In the genomic region with DNA sequence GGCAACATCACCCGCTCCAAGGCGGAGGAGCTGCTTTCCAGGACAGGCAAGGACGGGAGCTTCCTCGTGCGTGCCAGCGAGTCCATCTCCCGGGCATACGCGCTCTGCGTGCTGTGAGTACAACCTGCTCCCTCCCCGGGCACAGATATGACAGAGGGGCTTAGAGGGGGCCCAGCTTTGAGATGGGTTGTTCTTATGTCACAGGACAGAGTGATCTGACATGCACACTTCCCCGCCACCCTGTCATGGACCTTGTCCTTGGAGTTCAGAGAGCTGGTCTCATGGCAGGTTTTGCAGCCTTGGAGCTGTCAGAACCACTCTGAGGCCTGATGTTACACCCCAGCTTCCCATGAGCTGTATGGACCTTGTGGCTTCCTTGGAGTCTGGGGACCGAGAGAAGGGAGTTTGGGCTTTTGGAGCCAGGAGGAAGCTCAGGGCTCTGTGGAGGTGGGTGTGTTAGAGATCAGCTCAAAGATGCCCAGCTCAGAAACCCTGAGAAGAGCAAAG, we compare ENCODE assay signal across 1 cellular context.
TF ChIP-seq lines count a peak whose summit lies in the region.

No MANE protein-coding gene starts in this region.

TF ChIP-seq in HepG2, 621 proteins besides CTCF, POLR2A, EP300 and RAD21 (continued from another document and continues in another):
- TF ChIP-seq ZNF562 (CRISPR knock-in tag; IDR thresholded peaks at IDR 0.05; ENCODE audit: borderline replicate concordance) (no peak), ZNF318 (CRISPR knock-in tag; IDR thresholded peaks at IDR 0.05) (peak; percentile 19; the same call in 1 of the 2 replicates), RBAK (CRISPR knock-in tag; IDR thresholded peaks at IDR 0.05) (no peak), NFKB2 (CRISPR knock-in tag; IDR thresholded peaks at IDR 0.05; ENCODE audit: borderline replicate concordance) (0 out of 2 replicates have a peak, but pooled peaks have one; percentile 24), GABPA (IDR thresholded peaks at IDR 0.05; ENCODE audit: low read depth, low read length) (no peak), GABPA (CRISPR knock-in tag; IDR thresholded peaks at IDR 0.05; ENCODE audit: low read depth) (0 out of 2 replicates have a peak, but pooled peaks have one; percentile 25), ZNF572 (CRISPR knock-in tag; IDR thresholded peaks at IDR 0.05) (no peak), NR2F2 (IDR thresholded peaks at IDR 0.05; ENCODE audit: borderline replicate concordance, low read depth) (no peak), RFXAP (CRISPR knock-in tag; IDR thresholded peaks at IDR 0.05; ENCODE audit: borderline replicate concordance) (no peak), FOXJ3 (CRISPR knock-in tag; IDR thresholded peaks at IDR 0.05; ENCODE audit: borderline replicate concordance) (no peak), ZNF354B (CRISPR knock-in tag; IDR thresholded peaks at IDR 0.05) (no peak), ELF3 (CRISPR knock-in tag; IDR thresholded peaks at IDR 0.05) (peak; percentile 45; the same call in 1 of the 2 replicates), ZNF274 (CRISPR knock-in tag; IDR thresholded peaks at IDR 0.05) (peak; percentile 14; the same call in 1 of the 2 replicates), PPARG (CRISPR knock-in tag; conservative IDR thresholded peaks at IDR 0.05) (no peak), GABPB1 (CRISPR knock-in tag; IDR thresholded peaks at IDR 0.05) (peak; percentile 54; the same call in 1 of the 2 replicates), EZH2 (conservative IDR thresholded peaks at IDR 0.05; ENCODE audit: low read depth, low read length) (no peak), ATAD3A (CRISPR knock-in tag; IDR thresholded peaks at IDR 0.05) (no peak), NBN (conservative IDR thresholded peaks at IDR 0.05) (no peak), THYN1 (CRISPR knock-in tag; IDR thresholded peaks at IDR 0.05; ENCODE audit: borderline replicate concordance, low read depth) (no peak), TIGD3 (CRISPR knock-in tag; IDR thresholded peaks at IDR 0.05; ENCODE audit: borderline replicate concordance) (no peak), ZNF230 (CRISPR knock-in tag; IDR thresholded peaks at IDR 0.05) (no peak), IKZF5 (CRISPR knock-in tag; IDR thresholded peaks at IDR 0.05) (peak; percentile 13; the same call in 1 of the 2 replicates), ZKSCAN1 (IDR thresholded peaks at IDR 0.05; ENCODE audit: low read length) (no peak), CCAR2 (optimal IDR thresholded peaks at IDR 0.05; ENCODE audit: low read depth, low read length) (no peak), ZFP91 (CRISPR knock-in tag; IDR thresholded peaks at IDR 0.05; ENCODE audit: borderline replicate concordance) (0 out of 2 replicates have a peak, but pooled peaks have one; percentile 3), SRSF9 (IDR thresholded peaks at IDR 0.05; ENCODE audit: borderline replicate concordance, insufficient read depth, low read depth, low read length, poor library complexity, severe bottlenecking) (no peak), MTF2 (CRISPR knock-in tag; IDR thresholded peaks at IDR 0.05; ENCODE audit: borderline replicate concordance) (no peak)
- TF ChIP-seq, protein P1, sequence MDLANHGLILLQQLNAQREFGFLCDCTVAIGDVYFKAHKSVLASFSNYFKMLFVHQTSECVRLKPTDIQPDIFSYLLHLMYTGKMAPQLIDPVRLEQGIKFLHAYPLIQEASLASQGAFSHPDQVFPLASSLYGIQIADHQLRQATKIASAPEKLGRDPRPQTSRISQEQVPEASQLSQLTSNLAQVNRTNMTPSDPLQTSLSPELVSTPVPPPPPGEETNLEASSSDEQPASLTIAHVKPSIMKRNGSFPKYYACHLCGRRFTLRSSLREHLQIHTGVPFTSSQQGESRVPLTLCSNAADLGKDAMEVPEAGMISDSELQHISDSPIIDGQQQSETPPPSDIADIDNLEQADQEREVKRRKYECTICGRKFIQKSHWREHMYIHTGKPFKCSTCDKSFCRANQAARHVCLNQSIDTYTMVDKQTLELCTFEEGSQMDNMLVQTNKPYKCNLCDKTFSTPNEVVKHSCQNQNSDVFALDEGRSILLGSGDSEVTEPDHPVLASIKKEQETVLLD (CRISPR knock-in tag; IDR thresholded peaks at IDR 0.05; ENCODE audit: low read depth), result 0 out of 2 replicates have a peak, but pooled peaks have one; percentile 46
- TF ChIP-seq, protein P2, sequence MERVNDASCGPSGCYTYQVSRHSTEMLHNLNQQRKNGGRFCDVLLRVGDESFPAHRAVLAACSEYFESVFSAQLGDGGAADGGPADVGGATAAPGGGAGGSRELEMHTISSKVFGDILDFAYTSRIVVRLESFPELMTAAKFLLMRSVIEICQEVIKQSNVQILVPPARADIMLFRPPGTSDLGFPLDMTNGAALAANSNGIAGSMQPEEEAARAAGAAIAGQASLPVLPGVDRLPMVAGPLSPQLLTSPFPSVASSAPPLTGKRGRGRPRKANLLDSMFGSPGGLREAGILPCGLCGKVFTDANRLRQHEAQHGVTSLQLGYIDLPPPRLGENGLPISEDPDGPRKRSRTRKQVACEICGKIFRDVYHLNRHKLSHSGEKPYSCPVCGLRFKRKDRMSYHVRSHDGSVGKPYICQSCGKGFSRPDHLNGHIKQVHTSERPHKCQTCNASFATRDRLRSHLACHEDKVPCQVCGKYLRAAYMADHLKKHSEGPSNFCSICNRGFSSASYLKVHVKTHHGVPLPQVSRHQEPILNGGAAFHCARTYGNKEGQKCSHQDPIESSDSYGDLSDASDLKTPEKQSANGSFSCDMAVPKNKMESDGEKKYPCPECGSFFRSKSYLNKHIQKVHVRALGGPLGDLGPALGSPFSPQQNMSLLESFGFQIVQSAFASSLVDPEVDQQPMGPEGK (CRISPR knock-in tag; IDR thresholded peaks at IDR 0.05), result no peak; the same call in 1 of the 2 replicates
- TF ChIP-seq, protein P3, sequence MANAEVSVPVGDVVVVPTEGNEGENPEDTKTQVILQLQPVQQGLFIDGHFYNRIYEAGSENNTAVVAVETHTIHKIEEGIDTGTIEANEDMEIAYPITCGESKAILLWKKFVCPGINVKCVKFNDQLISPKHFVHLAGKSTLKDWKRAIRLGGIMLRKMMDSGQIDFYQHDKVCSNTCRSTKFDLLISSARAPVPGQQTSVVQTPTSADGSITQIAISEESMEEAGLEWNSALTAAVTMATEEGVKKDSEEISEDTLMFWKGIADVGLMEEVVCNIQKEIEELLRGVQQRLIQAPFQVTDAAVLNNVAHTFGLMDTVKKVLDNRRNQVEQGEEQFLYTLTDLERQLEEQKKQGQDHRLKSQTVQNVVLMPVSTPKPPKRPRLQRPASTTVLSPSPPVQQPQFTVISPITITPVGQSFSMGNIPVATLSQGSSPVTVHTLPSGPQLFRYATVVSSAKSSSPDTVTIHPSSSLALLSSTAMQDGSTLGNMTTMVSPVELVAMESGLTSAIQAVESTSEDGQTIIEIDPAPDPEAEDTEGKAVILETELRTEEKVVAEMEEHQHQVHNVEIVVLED (CRISPR knock-in tag; IDR thresholded peaks at IDR 0.05; ENCODE audit: borderline replicate concordance), result no peak
- TF ChIP-seq, protein P4, sequence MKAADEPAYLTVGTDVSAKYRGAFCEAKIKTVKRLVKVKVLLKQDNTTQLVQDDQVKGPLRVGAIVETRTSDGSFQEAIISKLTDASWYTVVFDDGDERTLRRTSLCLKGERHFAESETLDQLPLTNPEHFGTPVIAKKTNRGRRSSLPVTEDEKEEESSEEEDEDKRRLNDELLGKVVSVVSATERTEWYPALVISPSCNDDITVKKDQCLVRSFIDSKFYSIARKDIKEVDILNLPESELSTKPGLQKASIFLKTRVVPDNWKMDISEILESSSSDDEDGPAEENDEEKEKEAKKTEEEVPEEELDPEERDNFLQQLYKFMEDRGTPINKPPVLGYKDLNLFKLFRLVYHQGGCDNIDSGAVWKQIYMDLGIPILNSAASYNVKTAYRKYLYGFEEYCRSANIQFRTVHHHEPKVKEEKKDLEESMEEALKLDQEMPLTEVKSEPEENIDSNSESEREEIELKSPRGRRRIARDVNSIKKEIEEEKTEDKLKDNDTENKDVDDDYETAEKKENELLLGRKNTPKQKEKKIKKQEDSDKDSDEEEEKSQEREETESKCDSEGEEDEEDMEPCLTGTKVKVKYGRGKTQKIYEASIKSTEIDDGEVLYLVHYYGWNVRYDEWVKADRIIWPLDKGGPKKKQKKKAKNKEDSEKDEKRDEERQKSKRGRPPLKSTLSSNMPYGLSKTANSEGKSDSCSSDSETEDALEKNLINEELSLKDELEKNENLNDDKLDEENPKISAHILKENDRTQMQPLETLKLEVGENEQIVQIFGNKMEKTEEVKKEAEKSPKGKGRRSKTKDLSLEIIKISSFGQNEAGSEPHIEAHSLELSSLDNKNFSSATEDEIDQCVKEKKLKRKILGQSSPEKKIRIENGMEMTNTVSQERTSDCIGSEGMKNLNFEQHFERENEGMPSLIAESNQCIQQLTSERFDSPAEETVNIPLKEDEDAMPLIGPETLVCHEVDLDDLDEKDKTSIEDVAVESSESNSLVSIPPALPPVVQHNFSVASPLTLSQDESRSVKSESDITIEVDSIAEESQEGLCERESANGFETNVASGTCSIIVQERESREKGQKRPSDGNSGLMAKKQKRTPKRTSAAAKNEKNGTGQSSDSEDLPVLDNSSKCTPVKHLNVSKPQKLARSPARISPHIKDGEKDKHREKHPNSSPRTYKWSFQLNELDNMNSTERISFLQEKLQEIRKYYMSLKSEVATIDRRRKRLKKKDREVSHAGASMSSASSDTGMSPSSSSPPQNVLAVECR (CRISPR knock-in tag; IDR thresholded peaks at IDR 0.05; ENCODE audit: borderline replicate concordance), result peak; percentile 61
